In genomic region chr12:110279561-110279960, GRCh38 we compare ENCODE assay signal across 10 cellular contexts. TPM values are rescaled to one million over a fixed set of nuclear protein-coding genes. Genes with fewer than 3 reads are reported as not detected.
A peak's percentile ranks its signal among the peaks of the same experiment; 100 is the strongest.
DNase-seq lines count a peak whose midpoint lies in the region; ATAC-seq and TF ChIP-seq lines count a peak whose summit lies in the region.
"Had no signal": no experiment of that assay in that cellular context is flagged by ENCODE, and none has a peak within 500 bp of the region (broad histone marks: within the 10 kb centered on the region; RNA-seq: fewer than 3 reads in every experiment).

No MANE protein-coding gene starts in this region.

- H3K79me2 ChIP-seq in mammary epithelial cell (ENCODE audit: insufficient read depth, low read length) = peaks cover 34% of the 10 kb centered on the region

- peaks cover 24% of the 10 kb centered on the region for H3K36me3 Mint-ChIP-seq in activated CD4-positive, alpha-beta T cell treated with anti-CD3 and anti-CD28 coated beads, Interleukin-2, amount 10 ng/mL, durations not matched to agents 24 days and 14 days (ENCODE audit: low read depth)
- H3K36me3 Mint-ChIP-seq in IgD-negative memory B cell = peaks cover 4% of the 10 kb centered on the region
- no peaks in the 10 kb centered on the region for H3K36me3 Mint-ChIP-seq in chondrocyte (ENCODE audit: low read depth)

- no peak for ATAC-seq in psoas muscle
- no peak for ATAC-seq in HG02678 (IDR thresholded peaks at IDR 0.05; ENCODE audit: unreplicated experiment)

- no peaks in the 10 kb centered on the region for H3K9me3 Mint-ChIP-seq in activated CD4-positive, alpha-beta T cell treated with anti-CD3 and anti-CD28 coated beads, Interleukin-2, amount 10 ng/mL, durations not matched to agents 24 days and 14 days
- H3K9me3 Mint-ChIP-seq in IgD-negative memory B cell (no peaks in the 10 kb centered on the region), chondrocyte (ENCODE audit: low read depth) (no peaks in the 10 kb centered on the region)

- peaks cover 4% of the 10 kb centered on the region for H4K20me1 ChIP-seq in mammary epithelial cell (ENCODE audit: insufficient read depth, low read length)

- no peaks in the 10 kb centered on the region for H3K9me3 ChIP-seq in mammary epithelial cell (replicated peaks; ENCODE audit: insufficient read depth, low read length)
- no peaks in the 10 kb centered on the region for H3K9me3 ChIP-seq in psoas muscle
- H3K9me3 ChIP-seq: pancreas had no signal

- H3K4me1 ChIP-seq in mammary epithelial cell (ENCODE audit: insufficient read depth, low read length) (peaks cover 24% of the 10 kb centered on the region), psoas muscle (peaks cover 21% of the 10 kb centered on the region)

- no peak overlapping the region for H3K9ac ChIP-seq in mammary epithelial cell (ENCODE audit: insufficient read depth, low read length)

- no peak overlapping the region for H3K27ac Mint-ChIP-seq in activated CD4-positive, alpha-beta T cell treated with anti-CD3 and anti-CD28 coated beads, Interleukin-2, amount 10 ng/mL, durations not matched to agents 24 days and 14 days
- H3K27ac Mint-ChIP-seq in IgD-negative memory B cell (peak overlapping the region in 1 of 3 donors; percentile 90), chondrocyte (ENCODE audit: unreplicated experiment) (no peak overlapping the region)

- WGBS in mammary epithelial cell (ENCODE audit: low coverage, missing lambda C conversion rate) = 91% methylated on average over 7 of the region's 7 CpGs
- WGBS in psoas muscle, 3 donors = 47 to 62% (median 61%) methylated on average over 7 of the region's 7 CpGs

- TF ChIP-seq CTCF in mammary epithelial cell (conservative IDR thresholded peaks at IDR 0.05 in 1 of 2, IDR thresholded peaks at IDR 0.05 in 1 of 2; ENCODE audit: extremely low read depth in 1 of 2, insufficient read depth in 1 of 2, low read depth in 1 of 2, low read length in 2 of 2) = no peak
- no peak for TF ChIP-seq CTCF in psoas muscle (IDR thresholded peaks at IDR 0.05)
- no peak for TF ChIP-seq CTCF in chondrocyte (IDR thresholded peaks at IDR 0.05)

- intact Hi-C loops in activated CD4-positive, alpha-beta T cell treated with anti-CD3 and anti-CD28 coated beads, Interleukin-2, amount 10 ng/mL, durations not matched to agents 24 days and 14 days (cut with micrococcal nuclease) = no loop called here
- intact Hi-C loops in mammary epithelial cell (cut with micrococcal nuclease) (no loop called here), psoas muscle (cut with DNase I) (loop anchor here (5.0 to 10.0 kb wide), 2 partner anchors 57 to 175 kb away; no protein-coding TSS in a partner anchor)

- peak overlapping the region; percentile 96 for H3K4me2 ChIP-seq in mammary epithelial cell (ENCODE audit: insufficient read depth, low read depth, low read length)

- in situ Hi-C loops in mammary epithelial cell (cut with MboI; ENCODE audit: low sequenced_read_pairs in 2 of 2) = no loop called here

- peaks cover 14% of the 10 kb centered on the region for H3K27me3 Mint-ChIP-seq in activated CD4-positive, alpha-beta T cell treated with anti-CD3 and anti-CD28 coated beads, Interleukin-2, amount 10 ng/mL, durations not matched to agents 24 days and 14 days
- no peaks in the 10 kb centered on the region for H3K27me3 Mint-ChIP-seq in IgD-negative memory B cell
- H3K27me3 Mint-ChIP-seq in chondrocyte (ENCODE audit: low read depth) = no peaks in the 10 kb centered on the region

- no TSS peak for BruUV-seq in mammary epithelial cell (replicated peaks; lab: Mats Ljungman, UMichigan)

- peak overlapping the region; percentile 49 for H3K4me3 Mint-ChIP-seq in activated CD4-positive, alpha-beta T cell treated with anti-CD3 and anti-CD28 coated beads, Interleukin-2, amount 10 ng/mL, durations not matched to agents 24 days and 14 days
- H3K4me3 Mint-ChIP-seq in IgD-negative memory B cell = peak overlapping the region in 3 of 4 donors; percentile 17 to 86 (median 75)
- no peak overlapping the region for H3K4me3 Mint-ChIP-seq in chondrocyte (ENCODE audit: unreplicated experiment)

- CTCF ChIA-PET in mammary epithelial cell (lab: Charles Lee; ENCODE audit: low non-redundant PET) = interaction anchor here (0.5 to 0.7 kb wide), 2 partner anchors 10 to 283 kb away, joined by 3 read pairs; partner anchors contain the start of gene GIT2

- H3K36me3 ChIP-seq in mammary epithelial cell (ENCODE audit: insufficient read depth, low read length) (peaks cover 7% of the 10 kb centered on the region), psoas muscle (ENCODE audit: insufficient read depth in 1 of 2, low read depth in 1 of 2) (peaks cover 0 to 20% of the 10 kb centered on the region in 2 donors)
- H3K36me3 ChIP-seq: pancreas had no signal

- H3K27ac ChIP-seq in mammary epithelial cell (ENCODE audit: insufficient read depth, low read depth, low read length) (no peak overlapping the region), psoas muscle (peak overlapping the region; percentile 96)

- peak overlapping the region; percentile 94 for H2AFZ ChIP-seq in mammary epithelial cell (ENCODE audit: low read depth, low read length)

- DNase-seq in activated CD4-positive, alpha-beta T cell treated with anti-CD3 and anti-CD28 coated beads, Interleukin-2, amount 10 ng/mL, durations not matched to agents 24 days and 14 days = no peak
- DNase-seq in activated CD4-positive, alpha-beta T cell treated with anti-CD3 and anti-CD28 coated beads for 48 hours = no peak
- DNase-seq in mammary epithelial cell (no peak), psoas muscle (no peak), chondrocyte (ENCODE audit: low spot score) (no peak), germinal center (ENCODE audit: low spot score) (no peak)
- DNase-seq: NCI-H1436 treated with DMSO at 0.1 percent for 48 hours, pancreas had no signal

- dilution Hi-C loops in mammary epithelial cell (cut with HindIII; ENCODE audit: low sequenced_read_pairs) = no loop called here

- H3K4me1 Mint-ChIP-seq in activated CD4-positive, alpha-beta T cell treated with anti-CD3 and anti-CD28 coated beads, Interleukin-2, amount 10 ng/mL, durations not matched to agents 24 days and 14 days = peaks cover 31% of the 10 kb centered on the region
- H3K4me1 Mint-ChIP-seq in IgD-negative memory B cell (peaks cover 27 to 30% (median 28%) of the 10 kb centered on the region in 3 donors), chondrocyte (ENCODE audit: low read depth) (peaks cover 31% of the 10 kb centered on the region)

- H3K27me3 ChIP-seq in mammary epithelial cell (ENCODE audit: insufficient read depth, low read length) (no peaks in the 10 kb centered on the region), psoas muscle (ENCODE audit: insufficient read depth in 3 of 3, low read length in 2 of 3) (no peaks in the 10 kb centered on the region)
- H3K27me3 ChIP-seq: pancreas had no signal

- H3K4me3 ChIP-seq in mammary epithelial cell (replicated peaks in 1 of 3; ENCODE audit: insufficient read depth in 1 of 3, low read depth in 2 of 3, low read length in 3 of 3) (no peak overlapping the region), psoas muscle (peak overlapping the region; percentile 96)

RNA-seq across cellular contexts. Expression of gene ATP2A2, which starts 1.5 kb away (rescaled TPM):
- total RNA-seq in activated CD4-positive, alpha-beta T cell treated with anti-CD3 and anti-CD28 coated beads, Interleukin-2, amount 10 ng/mL, durations not matched to agents 24 days and 14 days = 219 and 222 TPM in 2 replicates
- polyA plus RNA-seq in IgD-negative memory B cell (3.5 TPM), mammary epithelial cell (156 TPM), psoas muscle (1,000 to 10,000 TPM in 2 of 3 donors, 100 to 1,000 TPM in 1; 691 to 1,378 (median 1,014) TPM)
- total RNA-seq in mammary epithelial cell (100 to 1,000 TPM; 311 to 337 TPM), psoas muscle (1,000 to 10,000 TPM; 1,152 to 2,814 (median 1,810) TPM), chondrocyte (163 to 218 TPM (median 216 TPM) in 3 replicates)
- polyA minus RNA-seq in mammary epithelial cell = 444 TPM

Comparison
In these comparisons a context has a peak if more than half of its experiments do, and no peak if none do; other contexts are left out.
1. intact Hi-C loops: an anchor here in psoas muscle (5.0 to 10.0 kb wide); none called in activated CD4-positive, alpha-beta T cell treated with anti-CD3 and anti-CD28 coated beads, Interleukin-2, amount 10 ng/mL, durations not matched to agents 24 days and 14 days and mammary epithelial cell.